19 cellular contexts compared by ENCODE assay signal in the genomic region with DNA sequence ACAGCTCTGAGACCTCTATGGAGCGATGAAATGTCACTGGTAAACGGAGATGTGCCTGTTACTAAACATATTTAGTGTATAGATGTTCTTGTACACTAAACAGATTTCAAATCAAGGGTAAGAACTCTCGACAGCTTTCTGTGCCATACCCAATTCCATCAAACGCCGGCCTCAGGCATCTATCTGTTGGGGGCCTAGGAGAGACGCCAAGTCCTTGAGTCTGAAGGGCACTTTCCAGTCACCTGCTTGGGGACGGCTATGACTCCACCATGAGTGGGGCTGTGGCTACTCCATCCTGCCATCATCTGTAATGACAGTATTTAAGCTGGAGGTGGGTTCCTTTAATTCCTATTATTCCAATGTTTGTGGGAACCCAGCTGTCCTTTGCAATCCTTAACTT.
A peak's percentile ranks its signal among the peaks of the same experiment; 100 is the strongest.
DNase-seq lines count a peak whose midpoint lies in the region; ATAC-seq and TF ChIP-seq lines count a peak whose summit lies in the region.
"Had no signal": no experiment of that assay in that cellular context is flagged by ENCODE, and none has a peak within 500 bp of the region (broad histone marks: within the 10 kb centered on the region; RNA-seq: fewer than 3 reads in every experiment).

No MANE protein-coding gene starts in this region.

- H3K4me3 Mint-ChIP-seq in endodermal cell (no peak overlapping the region), WTC11 (no peak overlapping the region)
- H3K4me3 Mint-ChIP-seq: CD4-positive, alpha-beta T cell; IgD-negative memory B cell had no signal

- H3K27ac Mint-ChIP-seq in endodermal cell (no peak overlapping the region), WTC11 (no peak overlapping the region)
- H3K27ac Mint-ChIP-seq: CD4-positive, alpha-beta T cell had no signal

- TF ChIP-seq POLR2A in sigmoid colon (IDR thresholded peaks at IDR 0.05), result no peak

- H3K27me3 Mint-ChIP-seq in endodermal cell (ENCODE audit: insufficient read depth) (peaks cover 4% of the 10 kb centered on the region), WTC11 (ENCODE audit: low read depth) (no peaks in the 10 kb centered on the region)

- DNase-seq in activated effector memory CD4-positive, alpha-beta T cell treated with anti-CD3 and anti-CD28 coated beads, Interleukin-2, amount 50 U/mL, for 16 hours, result peak; percentile 43
- DNase-seq in activated effector memory CD4-positive, alpha-beta T cell treated with Interleukin-2 at 50 U/mL for 16 hours, result no peak
- DNase-seq in endodermal cell (peak; percentile 13), sigmoid colon (peak; percentile 43), GF-D8 (lab: John Stamatoyannopoulos, UW) (no peak), WTC11 (ENCODE audit: low spot score) (no peak)
- DNase-seq: AML-193; Caco-2; CD4-positive, alpha-beta T cell; GM23248; HCEC 1CT; KBM-7 had no signal

- H3K9me3 ChIP-seq in endodermal cell (ENCODE audit: control insufficient read depth, low read length), result peaks cover 25% of the 10 kb centered on the region
- no peaks in the 10 kb centered on the region for H3K9me3 ChIP-seq in sigmoid colon
- H3K9me3 ChIP-seq: A549 had no signal

- H3K4me1 Mint-ChIP-seq in endodermal cell, result peaks cover 26% of the 10 kb centered on the region
- H3K4me1 Mint-ChIP-seq in WTC11, result peaks cover 14% of the 10 kb centered on the region
- H3K4me1 Mint-ChIP-seq: IgD-negative memory B cell had no signal

- no peak for ATAC-seq in HG02571 (IDR thresholded peaks at IDR 0.05; ENCODE audit: unreplicated experiment)
- no peak for ATAC-seq in WTC11
- ATAC-seq: A549, GM12878, HepG2 had no signal

- no peak for TF ChIP-seq CTCF in endodermal cell (conservative IDR thresholded peaks at IDR 0.05)
- no peak for TF ChIP-seq CTCF in sigmoid colon (IDR thresholded peaks at IDR 0.05)
- TF ChIP-seq CTCF in WTC11 (IDR thresholded peaks at IDR 0.05), result no peak

- H3K36me3 Mint-ChIP-seq in endodermal cell (ENCODE audit: low read depth), result peaks cover 22% of the 10 kb centered on the region
- H3K36me3 Mint-ChIP-seq in WTC11, result peaks cover 26% of the 10 kb centered on the region
- H3K36me3 Mint-ChIP-seq: IgD-negative memory B cell had no signal

- H3K9ac ChIP-seq in endodermal cell (ENCODE audit: extremely low read depth, low read length, poor library complexity, severe bottlenecking), result no peak overlapping the region
- H3K9ac ChIP-seq: GM23248 had no signal

- H3K4me1 ChIP-seq in endodermal cell (ENCODE audit: control insufficient read depth, insufficient read depth, low read length) (peaks cover 5% of the 10 kb centered on the region), sigmoid colon (no peaks in the 10 kb centered on the region)

- H3K4me3 ChIP-seq in endodermal cell (ENCODE audit: low read length) (peak overlapping the region; percentile 19), sigmoid colon (no peak overlapping the region)
- H3K4me3 ChIP-seq: A549, GM12878, GM23248 had no signal

- POLR2A ChIA-PET in WTC11 (lab: Charles Lee), result no interaction called here

- 90 to 93% methylated on average over 5 to 7 of the region's 7 CpGs for WGBS in endodermal cell (ENCODE audit: insufficient coverage in 1 of 2, insufficient read length in 1 of 2), 2 experiments
- 88% methylated on average over 7 of the region's 7 CpGs for WGBS in sigmoid colon, 2 donors

- CTCF ChIA-PET in WTC11 (lab: Charles Lee), result no interaction called here

- H3K9me3 Mint-ChIP-seq in endodermal cell (peaks cover 33% of the 10 kb centered on the region), WTC11 (peaks cover 11% of the 10 kb centered on the region)
- H3K9me3 Mint-ChIP-seq: CD4-positive, alpha-beta T cell; IgD-negative memory B cell had no signal

- TF ChIP-seq EP300 in sigmoid colon (IDR thresholded peaks at IDR 0.05), result no peak

- H3K36me3 ChIP-seq in endodermal cell (ENCODE audit: control insufficient read depth, insufficient read depth, low read length), result no peaks in the 10 kb centered on the region
- no peaks in the 10 kb centered on the region for H3K36me3 ChIP-seq in sigmoid colon

- intact Hi-C loops in sigmoid colon (cut with DNase I), result no loop called here

- H3K27me3 ChIP-seq in endodermal cell (ENCODE audit: control insufficient read depth, insufficient read depth, low read length, poor library complexity, severe bottlenecking) (no peaks in the 10 kb centered on the region), sigmoid colon (no peaks in the 10 kb centered on the region)

- no peak overlapping the region for H3K27ac ChIP-seq in endodermal cell (ENCODE audit: low read depth, low read length)
- no peak overlapping the region for H3K27ac ChIP-seq in sigmoid colon
- H3K27ac ChIP-seq: 22Rv1, A549, C4-2B, GM23248 had no signal

TF ChIP-seq in WTC11, 78 proteins besides CTCF, POLR2A, EP300 and RAD21:
- TF ChIP-seq PRRX2 (CRISPR knock-in tag; IDR thresholded peaks at IDR 0.05), result no peak
- TF ChIP-seq NR3C1 (CRISPR knock-in tag; conservative IDR thresholded peaks at IDR 0.05; ENCODE audit: low read depth), result no peak

Comparison
In these comparisons a context has a peak if more than half of its experiments do, and no peak if none do; other contexts are left out.
1. DNase-seq: peak in activated effector memory CD4-positive, alpha-beta T cell treated with anti-CD3 and anti-CD28 coated beads, Interleukin-2, amount 50 U/mL, for 16 hours (single experiment), endodermal cell (single experiment) and sigmoid colon (single experiment); none in activated effector memory CD4-positive, alpha-beta T cell treated with Interleukin-2 at 50 U/mL for 16 hours (single experiment), GF-D8 (single experiment) and WTC11 (single experiment).